ENCODE assay signal across 8 cellular contexts in the genomic region with DNA sequence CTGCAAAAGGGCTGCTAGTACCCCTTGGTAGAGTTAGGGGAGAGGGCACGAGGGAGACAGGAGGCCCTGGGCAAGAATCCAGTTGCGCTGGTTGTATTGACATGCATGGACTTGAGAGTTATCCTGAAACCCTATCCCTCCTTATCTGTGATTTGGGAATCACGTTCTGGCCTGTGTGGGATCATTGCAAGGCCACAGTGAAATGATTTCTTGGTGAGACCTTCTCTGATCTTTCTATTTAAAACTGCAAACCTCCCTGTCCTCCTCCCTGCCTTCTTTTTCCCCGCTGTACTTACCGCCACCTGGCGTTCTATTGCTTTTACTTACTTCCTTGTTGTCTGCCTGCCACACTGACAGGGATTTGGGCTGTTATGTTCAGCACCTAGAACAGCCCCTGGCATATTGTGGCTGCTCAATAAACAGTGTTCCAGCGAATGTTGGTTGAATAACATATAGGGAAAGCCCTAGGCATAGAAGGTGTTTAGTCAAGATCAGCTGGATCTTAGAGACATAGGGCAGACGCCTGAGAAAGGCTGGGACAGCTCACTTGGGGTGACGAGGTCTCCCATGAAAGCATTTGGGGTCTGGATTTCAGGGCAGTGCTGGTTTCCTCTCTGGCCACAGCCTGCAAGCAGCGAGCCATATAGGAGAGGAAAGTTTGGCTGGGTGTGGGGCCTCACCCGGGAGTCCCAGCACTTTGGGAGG. TPM values are rescaled to one million over a fixed set of nuclear protein-coding genes. Genes with fewer than 3 reads are reported as not detected.
A peak's percentile ranks its signal among the peaks of the same experiment; 100 is the strongest.
DNase-seq lines count a peak whose midpoint lies in the region; ATAC-seq, FAIRE-seq and TF ChIP-seq lines count a peak whose summit lies in the region.

No MANE protein-coding gene starts in this region.

- peak; percentile 73 for FAIRE-seq in A204.1 (lab: Jason Lieb, UNC)

- DNase-seq in GF-D8 (lab: John Stamatoyannopoulos, UW), result peak; percentile 6
- DNase-seq in NCI-H187 treated with DMSO at 0.1 percent for 48 hours (lab: John Stamatoyannopoulos, UW), result peak; percentile 37
- peak; percentile 49 for DNase-seq in activated CD8-positive, alpha-beta T cell treated with anti-CD3 and anti-CD28 coated beads, Interleukin-2, amount 10 ng/mL, durations not matched to agents 7 days and 5 days
- peak; percentile 68 for DNase-seq in iris pigment epithelial cell (ENCODE audit: low read depth)
- no peak for DNase-seq in stimulated activated naive CD4-positive, alpha-beta T cell treated with Interleukin-2 at 50 U/mL for 16 hours (lab: John Stamatoyannopoulos, UW)
- DNase-seq in ascending aorta (ENCODE audit: low spot score in 2 of 2), result no peak
- DNase-seq in nucleus accumbens (lab: John Stamatoyannopoulos, UW), result no peak

- no peak overlapping the region for H3K27ac ChIP-seq in ascending aorta

- H3K4me1 ChIP-seq in ascending aorta, result no peaks in the 10 kb centered on the region

- peaks cover 32% of the 10 kb centered on the region for H3K27me3 Mint-ChIP-seq in activated CD8-positive, alpha-beta T cell treated with anti-CD3 and anti-CD28 coated beads, Interleukin-2, amount 10 ng/mL, durations not matched to agents 7 days and 5 days (ENCODE audit: low read depth)

- CTCF ChIA-PET in activated CD8-positive, alpha-beta T cell treated with anti-CD3 and anti-CD28 coated beads, Interleukin-2, amount 10 ng/mL, durations not matched to agents 7 days and 5 days (lab: Charles Lee), result interaction anchor here (0.8 to 1.2 kb wide), 6 partner anchors 8 to 61 kb away, joined by 3 to 4 read pairs (median 4); a partner anchor contains a TSS

- no peak overlapping the region for H3K27ac Mint-ChIP-seq in activated CD8-positive, alpha-beta T cell treated with anti-CD3 and anti-CD28 coated beads, Interleukin-2, amount 10 ng/mL, durations not matched to agents 7 days and 5 days

- H3K27me3 ChIP-seq in ascending aorta, result no peaks in the 10 kb centered on the region

- no peaks in the 10 kb centered on the region for H3K36me3 Mint-ChIP-seq in activated CD8-positive, alpha-beta T cell treated with anti-CD3 and anti-CD28 coated beads, Interleukin-2, amount 10 ng/mL, durations not matched to agents 7 days and 5 days (ENCODE audit: low read depth)

- H3K4me3 ChIP-seq in ascending aorta, result no peak overlapping the region

- TF ChIP-seq CTCF in ascending aorta (IDR thresholded peaks at IDR 0.05), result peak in 1 of 3 experiments; percentile 12

- intact Hi-C loops in ascending aorta (cut with DNase I), result no loop called here

- POLR2A ChIA-PET in activated CD8-positive, alpha-beta T cell treated with anti-CD3 and anti-CD28 coated beads, Interleukin-2, amount 10 ng/mL, durations not matched to agents 7 days and 5 days (lab: Charles Lee), result no interaction called here

- no peaks in the 10 kb centered on the region for H3K9me3 ChIP-seq in ascending aorta

- H3K4me1 Mint-ChIP-seq in activated CD8-positive, alpha-beta T cell treated with anti-CD3 and anti-CD28 coated beads, Interleukin-2, amount 10 ng/mL, durations not matched to agents 7 days and 5 days (ENCODE audit: low read depth), result no peaks in the 10 kb centered on the region

- no peaks in the 10 kb centered on the region for H3K9me3 Mint-ChIP-seq in activated CD8-positive, alpha-beta T cell treated with anti-CD3 and anti-CD28 coated beads, Interleukin-2, amount 10 ng/mL, durations not matched to agents 7 days and 5 days (ENCODE audit: insufficient read depth)

- no peak overlapping the region for H3K4me3 Mint-ChIP-seq in activated CD8-positive, alpha-beta T cell treated with anti-CD3 and anti-CD28 coated beads, Interleukin-2, amount 10 ng/mL, durations not matched to agents 7 days and 5 days

- ATAC-seq in activated CD8-positive, alpha-beta T cell treated with anti-CD3 and anti-CD28 coated beads, Interleukin-2, amount 10 ng/mL, durations not matched to agents 7 days and 5 days, result peak; percentile 74

- H3K36me3 ChIP-seq in ascending aorta, result no peaks in the 10 kb centered on the region

RNA-seq across cellular contexts. Expression of a gene that starts 25.6 kb away (rescaled TPM):
- not detected for total RNA-seq in activated CD8-positive, alpha-beta T cell treated with anti-CD3 and anti-CD28 coated beads, Interleukin-2, amount 10 ng/mL, durations not matched to agents 7 days and 5 days
- total RNA-seq in ascending aorta, result 35.3 TPM

Comparison
In these comparisons a context has a peak if more than half of its experiments do, and no peak if none do; other contexts are left out.
1. DNase-seq: peak in GF-D8 (single experiment), NCI-H187 treated with DMSO at 0.1 percent for 48 hours (single experiment), activated CD8-positive, alpha-beta T cell treated with anti-CD3 and anti-CD28 coated beads, Interleukin-2, amount 10 ng/mL, durations not matched to agents 7 days and 5 days (single experiment) and iris pigment epithelial cell (single experiment); none in stimulated activated naive CD4-positive, alpha-beta T cell treated with Interleukin-2 at 50 U/mL for 16 hours (single experiment), ascending aorta (0 of 2) and nucleus accumbens (0 of 56).
2. RNA of a gene that starts 25.6 kb away (total RNA-seq): 35.3 TPM in ascending aorta (single experiment); not detected in activated CD8-positive, alpha-beta T cell treated with anti-CD3 and anti-CD28 coated beads, Interleukin-2, amount 10 ng/mL, durations not matched to agents 7 days and 5 days; every median in the first group is over 10 times any median in the second.